15 cellular contexts compared by ENCODE assay signal in the genomic region with DNA sequence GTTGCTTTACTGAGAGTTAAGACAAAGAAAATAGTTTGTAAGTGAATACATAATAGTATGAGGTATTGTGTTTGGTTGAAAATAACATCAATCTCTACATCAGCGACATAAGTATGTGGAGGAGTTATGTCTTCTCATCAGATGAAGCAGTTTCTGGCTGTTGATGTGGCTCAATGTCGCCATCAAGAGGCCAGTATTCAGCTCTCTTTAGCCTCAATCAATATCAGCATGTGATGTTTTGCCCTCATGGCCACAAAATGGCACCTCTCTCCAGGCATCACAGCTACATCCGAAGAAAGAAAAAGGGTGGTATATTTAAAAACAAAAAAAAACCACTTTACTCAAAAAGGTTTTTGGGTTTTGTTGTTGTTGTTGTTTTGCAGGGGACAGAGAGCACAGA.
A peak's percentile ranks its signal among the peaks of the same experiment; 100 is the strongest.
DNase-seq lines count a peak whose midpoint lies in the region; ATAC-seq, FAIRE-seq and TF ChIP-seq lines count a peak whose summit lies in the region.
"Had no signal": no experiment of that assay in that cellular context is flagged by ENCODE, and none has a peak within 500 bp of the region (broad histone marks: within the 10 kb centered on the region; RNA-seq: fewer than 3 reads in every experiment).

No MANE protein-coding gene starts in this region.

- no peak overlapping the region for H3K4ac ChIP-seq in H1 (replicated peaks; ENCODE audit: insufficient read length, low read depth, low read length)

- no peak overlapping the region for H2BK15ac ChIP-seq in H1 (ENCODE audit: low read length)

- FAIRE-seq in H1 (lab: Jason Lieb, UNC) (no peak), GM12891 (lab: Jason Lieb, UNC) (no peak)

- WGBS in H1 (ENCODE audit: extremely low coverage in 1 of 2, insufficient coverage in 1 of 2, insufficient read length in 1 of 2, insufficient replicate concordance in 2 of 2, low coverage in 1 of 2, low lambda C conversion rate in 2 of 2, missing lambda C conversion rate in 1 of 2), 2 experiments = 83% methylated on average over 3 of the region's 3 CpGs; no CpG with 5 or more reads in 1 of the 2 experiments

- no peak overlapping the region for H3K23ac ChIP-seq in H1 (ENCODE audit: insufficient read length)

- H3K18ac ChIP-seq in H1 (ENCODE audit: extremely low read depth, low read length) = no peak overlapping the region

- POLR2A ChIA-PET in H1 (lab: Charles Lee; ENCODE audit: partially characterized antibody) = no interaction called here

- no peaks in the 10 kb centered on the region for H3K4me1 ChIP-seq in left ventricle myocardium inferior
- H3K4me1 ChIP-seq in NT2/D1 (ENCODE audit: insufficient read depth, insufficient read length) = no peaks in the 10 kb centered on the region
- no peaks in the 10 kb centered on the region for H3K4me1 ChIP-seq in H1 (replicated peaks in 1 of 4; ENCODE audit: control insufficient read depth in 3 of 4, insufficient read depth in 4 of 4, low read length in 3 of 4)
- H3K4me1 ChIP-seq: parathyroid adenoma, uterus had no signal

- intact Hi-C loops in left ventricle myocardium inferior (cut with micrococcal nuclease) = no loop called here
- intact Hi-C loops in left ventricle myocardium superior (cut with micrococcal nuclease) = no loop called here

- no peaks in the 10 kb centered on the region for H4K20me1 ChIP-seq in H1 (replicated peaks in 1 of 2; ENCODE audit: control insufficient read depth in 1 of 2, insufficient read depth in 2 of 2, low read length in 2 of 2)

- H3K79me2 ChIP-seq in H1 (ENCODE audit: control insufficient read depth in 1 of 2, insufficient read depth in 2 of 2, low read length in 2 of 2) = no peaks in the 10 kb centered on the region
- H3K79me2 ChIP-seq: parathyroid adenoma had no signal

- no peak overlapping the region for H3K4me2 ChIP-seq in H1 (ENCODE audit: insufficient read depth in 1 of 2, low read depth in 2 of 2, low read length in 2 of 2)

- H2BK20ac ChIP-seq in H1 (ENCODE audit: low read length) = no peak overlapping the region

- H2AFZ ChIP-seq in H1 (ENCODE audit: low read length) = no peak overlapping the region
- H2AFZ ChIP-seq: parathyroid adenoma had no signal

- ATAC-seq in left ventricle myocardium superior (no peak), esophagus mucosa (no peak)
- ATAC-seq: effector memory CD8-positive, alpha-beta T cell had no signal

- TF ChIP-seq EP300 in H1 (IDR thresholded peaks at IDR 0.05; ENCODE audit: borderline replicate concordance in 1 of 2, low read depth in 2 of 2, low read length in 2 of 2) = no peak

- no peak overlapping the region for H2BK5ac ChIP-seq in H1 (ENCODE audit: low read depth, low read length)

- no peak overlapping the region for H3K14ac ChIP-seq in H1 (ENCODE audit: insufficient read length)

- H2AK5ac ChIP-seq in H1 (ENCODE audit: low read depth, low read length) = no peak overlapping the region

- CTCF ChIA-PET in H1 (lab: Charles Lee; ENCODE audit: partially characterized antibody) = interaction anchor here (0.9 to 1.5 kb wide), 4 partner anchors 22 to 173 kb away, joined by 3 to 5 read pairs (median 3); no protein-coding TSS in a partner anchor

- H4K8ac ChIP-seq in H1 (ENCODE audit: extremely low read depth, insufficient read depth, low read length) = no peak overlapping the region

- no peak overlapping the region for H4K91ac ChIP-seq in H1 (replicated peaks; ENCODE audit: insufficient read length, low read length)

- H2BK120ac ChIP-seq in H1 (replicated peaks; ENCODE audit: low read depth, low read length) = no peak overlapping the region

- no peaks in the 10 kb centered on the region for H3K36me3 ChIP-seq in left ventricle myocardium inferior
- H3K36me3 ChIP-seq in NT2/D1 (ENCODE audit: insufficient read depth, insufficient read length, low read length) = no peaks in the 10 kb centered on the region
- no peaks in the 10 kb centered on the region for H3K36me3 ChIP-seq in H1 (ENCODE audit: control insufficient read depth in 2 of 4, insufficient read depth in 4 of 4, low read length in 3 of 4)
- H3K36me3 ChIP-seq: uterus had no signal

- H3K27me3 ChIP-seq in left ventricle myocardium inferior (ENCODE audit: low read depth) (no peaks in the 10 kb centered on the region), NT2/D1 (ENCODE audit: insufficient read depth, insufficient read length) (no peaks in the 10 kb centered on the region), H1 (replicated peaks in 1 of 4; ENCODE audit: control insufficient read depth in 3 of 4, extremely low read depth in 1 of 4, insufficient read depth in 3 of 4, low read length in 3 of 4) (no peaks in the 10 kb centered on the region)
- H3K27me3 ChIP-seq: uterus had no signal

- H3K9me3 ChIP-seq in left ventricle myocardium inferior (replicated peaks) (peaks cover 16% of the 10 kb centered on the region), NT2/D1 (ENCODE audit: insufficient read depth, low read length) (peaks cover 5% of the 10 kb centered on the region; the same call in 1 of the 2 replicates), H1 (ENCODE audit: insufficient read depth in 2 of 2, low read depth in 1 of 2, low read length in 1 of 2) (peaks cover 7 to 10% of the 10 kb centered on the region in 2 experiments; a peak in 3 of 4 replicates)
- H3K9me3 ChIP-seq: uterus had no signal

- TF ChIP-seq POLR2A in H1 (IDR thresholded peaks at IDR 0.05; ENCODE audit: control extremely low read depth in 1 of 2, low read depth in 2 of 2, low read length in 2 of 2) (no peak), GM12891 (IDR thresholded peaks at IDR 0.05; ENCODE audit: low read depth, low read length) (no peak)

- no peak overlapping the region for H2BK12ac ChIP-seq in H1 (ENCODE audit: low read depth, low read length)

- H3K9ac ChIP-seq in NT2/D1 (ENCODE audit: insufficient read length, low read depth) (no peak overlapping the region), H1 (replicated peaks in 1 of 4; ENCODE audit: extremely low read depth in 1 of 4, low read depth in 3 of 4, low read length in 3 of 4) (no peak overlapping the region)
- H3K9ac ChIP-seq: parathyroid adenoma had no signal

- TF ChIP-seq CTCF in left ventricle myocardium inferior (IDR thresholded peaks at IDR 0.05; ENCODE audit: borderline replicate concordance) (peak; percentile 27), H1 (IDR thresholded peaks at IDR 0.05; ENCODE audit: control extremely low read depth in 1 of 3, insufficient read depth in 1 of 3, low read depth in 1 of 3, low read length in 3 of 3) (peak in 2 of 3 experiments; percentile 20 to 47; a peak in 2 of 4 replicates)

- no peak for DNase-seq in left ventricle myocardium inferior
- DNase-seq in left ventricle myocardium superior = no peak
- peak; percentile 20 for DNase-seq in NT2/D1 (ENCODE audit: low read depth, low spot score)
- no peak for DNase-seq in H1 (ENCODE audit: low read depth in 1 of 2, low spot score in 2 of 2)
- no peak for DNase-seq in NCI-H1694 (lab: John Stamatoyannopoulos, UW)
- no peak for DNase-seq in NCI-H146 (lab: John Stamatoyannopoulos, UW)
- no peak for DNase-seq in GM12891 (ENCODE audit: insufficient read length, low spot score)
- DNase-seq: activated naive CD8-positive, alpha-beta T cell treated with anti-CD3 and anti-CD28 coated beads, Interleukin-2, amount 10 ng/mL, durations not matched to agents 7 days and 5 days; effector memory CD8-positive, alpha-beta T cell; hippocampal formation; mammary epithelial cell; NCI-H187 treated with DMSO at 0.1 percent for 48 hours; uterus had no signal

- H4K5ac ChIP-seq in H1 (ENCODE audit: insufficient read length, low read depth, low read length) = no peak overlapping the region

- H3K4me3 ChIP-seq in left ventricle myocardium inferior (no peak overlapping the region), NT2/D1 (ENCODE audit: insufficient read length, low read depth) (no peak overlapping the region), H1 (ENCODE audit: extremely low read depth in 1 of 4, insufficient read depth in 2 of 4, low read depth in 3 of 4, low read length in 4 of 4) (no peak overlapping the region)
- H3K4me3 ChIP-seq: uterus had no signal

- peak; percentile 48 to 54; a peak in 3 of 4 replicates for TF ChIP-seq RAD21 in H1 (IDR thresholded peaks at IDR 0.05 in 1 of 2, conservative IDR thresholded peaks at IDR 0.05 in 1 of 2; ENCODE audit: low read depth in 2 of 2, low read length in 2 of 2)

- no peaks in the 10 kb centered on the region for H3K23me2 ChIP-seq in H1 (ENCODE audit: low read depth, low read length)

- no peak overlapping the region for H3K56ac ChIP-seq in H1 (replicated peaks; ENCODE audit: insufficient read length, low read depth, low read length)

- H3K27ac ChIP-seq in left ventricle myocardium inferior (replicated peaks) (no peak overlapping the region), H1 (ENCODE audit: low read depth, low read length) (no peak overlapping the region)
- H3K27ac ChIP-seq: parathyroid adenoma, uterus had no signal

- no peaks in the 10 kb centered on the region for H3K79me1 ChIP-seq in H1 (ENCODE audit: low read depth, low read length)

TF ChIP-seq in H1, 55 proteins besides CTCF, POLR2A, EP300 and RAD21 (continues in another document):
- TF ChIP-seq POU5F1 (IDR thresholded peaks at IDR 0.05; ENCODE audit: low read depth, low read length) (no peak), KDM1A (IDR thresholded peaks at IDR 0.05; ENCODE audit: borderline replicate concordance, low read length) (peak; percentile 63; the same call in 1 of the 2 replicates), TEAD4 (IDR thresholded peaks at IDR 0.05; ENCODE audit: low read depth, low read length) (0 out of 2 replicates have a peak, but pooled peaks have one; percentile 10)
- TF ChIP-seq, protein P1, sequence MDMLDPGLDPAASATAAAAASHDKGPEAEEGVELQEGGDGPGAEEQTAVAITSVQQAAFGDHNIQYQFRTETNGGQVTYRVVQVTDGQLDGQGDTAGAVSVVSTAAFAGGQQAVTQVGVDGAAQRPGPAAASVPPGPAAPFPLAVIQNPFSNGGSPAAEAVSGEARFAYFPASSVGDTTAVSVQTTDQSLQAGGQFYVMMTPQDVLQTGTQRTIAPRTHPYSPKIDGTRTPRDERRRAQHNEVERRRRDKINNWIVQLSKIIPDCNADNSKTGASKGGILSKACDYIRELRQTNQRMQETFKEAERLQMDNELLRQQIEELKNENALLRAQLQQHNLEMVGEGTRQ (IDR thresholded peaks at IDR 0.05; ENCODE audit: low read length) = no peak

TF ChIP-seq in GM12891, 5 proteins besides CTCF, POLR2A, EP300 and RAD21:
- TF ChIP-seq TAF1 (IDR thresholded peaks at IDR 0.05; ENCODE audit: low read depth, low read length) = no peak
- no peak for TF ChIP-seq PAX5 (IDR thresholded peaks at IDR 0.05; ENCODE audit: insufficient read depth, low read length, severe bottlenecking)
- no peak for TF ChIP-seq POLR2AphosphoS5 (IDR thresholded peaks at IDR 0.05; ENCODE audit: low read depth, low read length)
- no peak for TF ChIP-seq POU2F2 (IDR thresholded peaks at IDR 0.05; ENCODE audit: low read depth, low read length)
- TF ChIP-seq SPI1 (IDR thresholded peaks at IDR 0.05; ENCODE audit: low read depth, low read length) = no peak
